ENCODE assay signal across 8 cellular contexts in the genomic region with DNA sequence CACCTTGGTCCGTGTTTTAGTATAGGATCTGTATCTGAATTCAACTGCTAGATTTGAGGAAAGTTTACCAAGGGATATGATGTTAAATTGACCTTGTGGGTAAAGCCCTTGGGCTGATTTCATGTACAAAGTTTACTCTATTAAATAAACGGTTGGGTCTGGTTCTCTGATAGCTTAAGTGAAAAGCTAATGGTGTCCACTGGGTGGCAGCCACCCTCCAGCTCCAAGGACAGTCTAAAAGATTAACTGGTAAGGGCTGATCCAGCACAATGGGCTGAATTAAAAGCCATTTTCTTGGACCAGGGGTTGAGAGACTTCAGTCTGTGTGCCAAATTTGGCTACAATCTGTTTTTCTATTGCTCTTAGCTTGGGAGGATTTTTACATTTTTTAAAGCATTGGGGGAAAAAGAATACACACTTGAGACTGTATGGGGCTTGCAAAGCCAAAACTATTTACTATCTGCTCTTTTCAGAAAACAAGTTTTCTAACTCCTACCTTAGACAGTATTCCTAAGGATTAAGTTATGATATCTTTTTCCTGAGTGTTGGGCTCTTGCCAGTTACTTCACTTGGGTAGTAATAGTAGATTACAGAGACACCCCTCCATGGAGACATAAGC.
A peak's percentile ranks its signal among the peaks of the same experiment; 100 is the strongest.
DNase-seq lines count a peak whose midpoint lies in the region; ATAC-seq and TF ChIP-seq lines count a peak whose summit lies in the region.

No MANE protein-coding gene starts in this region.

- no peaks in the 10 kb centered on the region for H3F3A ChIP-seq in neural progenitor cell (ENCODE audit: low read depth)

- CTCF ChIA-PET in Caco-2 (lab: Charles Lee) (interaction anchor here (0.6 to 1.6 kb wide), 6 partner anchors 16 to 501 kb away, joined by 3 to 24 read pairs (median 6); partner anchors contain the start of gene GPHN), WTC11 (lab: Charles Lee) (interaction anchor here (0.6 to 2.6 kb wide), 21 partner anchors 10 to 711 kb away, joined by 3 to 18 read pairs (median 3); partner anchors contain the start of gene GPHN)

- H3K9me3 ChIP-seq in Caco-2, result no peaks in the 10 kb centered on the region
- H3K9me3 ChIP-seq in neural progenitor cell (ENCODE audit: low read depth), result no peaks in the 10 kb centered on the region

- no peak overlapping the region for H3K9ac ChIP-seq in neural progenitor cell

- POLR2A ChIA-PET in Caco-2 (lab: Charles Lee), result no interaction called here
- POLR2A ChIA-PET in WTC11 (lab: Charles Lee), result no interaction called here

- H3K4me2 ChIP-seq in neural progenitor cell, result no peak overlapping the region

- H3K9me3 Mint-ChIP-seq in Caco-2 (ENCODE audit: unreplicated experiment) (peaks cover 10% of the 10 kb centered on the region), WTC11 (peaks cover 21% of the 10 kb centered on the region), neural progenitor cell (peaks cover 23% of the 10 kb centered on the region)

- ATAC-seq in GM19467 (IDR thresholded peaks at IDR 0.05; ENCODE audit: unreplicated experiment), result peak; percentile 86
- peak; percentile 99 for ATAC-seq in WTC11
- ATAC-seq in GM21390 (IDR thresholded peaks at IDR 0.05; ENCODE audit: unreplicated experiment), result no peak
- no peak for ATAC-seq in HG02840 (IDR thresholded peaks at IDR 0.05; ENCODE audit: low FRiP score, unreplicated experiment)

- H3K27me3 Mint-ChIP-seq in Caco-2 (ENCODE audit: insufficient read depth, unreplicated experiment), result no peaks in the 10 kb centered on the region
- no peaks in the 10 kb centered on the region for H3K27me3 Mint-ChIP-seq in WTC11 (ENCODE audit: low read depth)
- H3K27me3 Mint-ChIP-seq in neural progenitor cell (ENCODE audit: insufficient read depth, low read depth), result no peaks in the 10 kb centered on the region

- H3K79me2 ChIP-seq in neural progenitor cell (ENCODE audit: low read depth), result peaks cover 14% of the 10 kb centered on the region

- H3K36me3 Mint-ChIP-seq in Caco-2 (ENCODE audit: insufficient read depth, unreplicated experiment) (no peaks in the 10 kb centered on the region), WTC11 (peaks cover 17% of the 10 kb centered on the region), neural progenitor cell (peaks cover 11% of the 10 kb centered on the region)

- H3K27ac Mint-ChIP-seq in Caco-2 (ENCODE audit: unreplicated experiment) (no peak overlapping the region), WTC11 (no peak overlapping the region), neural progenitor cell (no peak overlapping the region)

- H3K4me3 ChIP-seq in Caco-2 (ENCODE audit: low read depth, low read length) (no peak overlapping the region), fibroblast of the aortic adventitia (ENCODE audit: low read depth, low read length) (no peak overlapping the region), neural progenitor cell (no peak overlapping the region)

- no peaks in the 10 kb centered on the region for H3K36me3 ChIP-seq in Caco-2 (ENCODE audit: control insufficient read depth, insufficient read depth, low read length)
- no peaks in the 10 kb centered on the region for H3K36me3 ChIP-seq in neural progenitor cell

- no peak overlapping the region for H2AFZ ChIP-seq in neural progenitor cell (replicated peaks)

- DNase-seq in Caco-2 (peak; percentile 55 to 61), NCI-H1105 treated with DMSO at 0.1 percent for 48 hours (lab: John Stamatoyannopoulos, UW) (peak; percentile 62), WTC11 (ENCODE audit: low spot score) (peak; percentile 62), fibroblast of the aortic adventitia (ENCODE audit: low read depth) (peak; percentile 81), neural progenitor cell (ENCODE audit: low spot score) (peak; percentile 79)

- H3K4me1 Mint-ChIP-seq in Caco-2 (ENCODE audit: low read depth, unreplicated experiment) (peaks cover 6% of the 10 kb centered on the region), WTC11 (peaks cover 20% of the 10 kb centered on the region; the same call in 1 of the 2 replicates), neural progenitor cell (peaks cover 3% of the 10 kb centered on the region)

- H3K4me3 Mint-ChIP-seq in Caco-2 (ENCODE audit: unreplicated experiment), result no peak overlapping the region
- no peak overlapping the region for H3K4me3 Mint-ChIP-seq in WTC11
- H3K4me3 Mint-ChIP-seq in neural progenitor cell, result no peak overlapping the region

- H4K20me1 ChIP-seq in neural progenitor cell (ENCODE audit: low read depth), result no peaks in the 10 kb centered on the region

- no peaks in the 10 kb centered on the region for H3K4me1 ChIP-seq in Caco-2
- no peaks in the 10 kb centered on the region for H3K4me1 ChIP-seq in neural progenitor cell

- H3K27me3 ChIP-seq in Caco-2 (replicated peaks; ENCODE audit: control insufficient read depth, insufficient read depth, low read length), result no peaks in the 10 kb centered on the region
- H3K27me3 ChIP-seq in neural progenitor cell, result no peaks in the 10 kb centered on the region

- intact Hi-C loops in Caco-2 (cut with micrococcal nuclease; ENCODE audit: unreplicated experiment), result loop anchor here (1.0 to 5.0 kb wide), 5 partner anchors 38 to 513 kb away; no protein-coding TSS in a partner anchor

- BruUV-seq in Caco-2 (replicated peaks; lab: Mats Ljungman, UMichigan), result no TSS peak

- TF ChIP-seq CTCF in Caco-2 (IDR thresholded peaks at IDR 0.05; ENCODE audit: insufficient read depth in 1 of 2, low read depth in 1 of 2, low read length in 1 of 2, severe bottlenecking in 1 of 2, unreplicated experiment in 1 of 2) (peak in 1 of 2 experiments; percentile 68), WTC11 (IDR thresholded peaks at IDR 0.05) (peak; percentile 39; the same call in 1 of the 2 replicates), fibroblast of the aortic adventitia (IDR thresholded peaks at IDR 0.05; ENCODE audit: insufficient read depth, low read length) (peak; percentile 83), neural progenitor cell (IDR thresholded peaks at IDR 0.05) (peak; percentile 81)

- no peak overlapping the region for H3K27ac ChIP-seq in neural progenitor cell

TF ChIP-seq in WTC11, 78 proteins besides CTCF, POLR2A, EP300 and RAD21:
- no peak for TF ChIP-seq GTF2I (CRISPR knock-in tag; conservative IDR thresholded peaks at IDR 0.05)
- TF ChIP-seq JAZF1 (CRISPR knock-in tag; IDR thresholded peaks at IDR 0.05), result no peak
- no peak for TF ChIP-seq MYBL2 (CRISPR knock-in tag; IDR thresholded peaks at IDR 0.05)
- TF ChIP-seq NR3C1 (CRISPR knock-in tag; conservative IDR thresholded peaks at IDR 0.05; ENCODE audit: low read depth), result no peak
- TF ChIP-seq NR1H2 (CRISPR knock-in tag; IDR thresholded peaks at IDR 0.05), result no peak
- no peak for TF ChIP-seq ZNF121 (CRISPR knock-in tag; IDR thresholded peaks at IDR 0.05)
- TF ChIP-seq, protein P1, sequence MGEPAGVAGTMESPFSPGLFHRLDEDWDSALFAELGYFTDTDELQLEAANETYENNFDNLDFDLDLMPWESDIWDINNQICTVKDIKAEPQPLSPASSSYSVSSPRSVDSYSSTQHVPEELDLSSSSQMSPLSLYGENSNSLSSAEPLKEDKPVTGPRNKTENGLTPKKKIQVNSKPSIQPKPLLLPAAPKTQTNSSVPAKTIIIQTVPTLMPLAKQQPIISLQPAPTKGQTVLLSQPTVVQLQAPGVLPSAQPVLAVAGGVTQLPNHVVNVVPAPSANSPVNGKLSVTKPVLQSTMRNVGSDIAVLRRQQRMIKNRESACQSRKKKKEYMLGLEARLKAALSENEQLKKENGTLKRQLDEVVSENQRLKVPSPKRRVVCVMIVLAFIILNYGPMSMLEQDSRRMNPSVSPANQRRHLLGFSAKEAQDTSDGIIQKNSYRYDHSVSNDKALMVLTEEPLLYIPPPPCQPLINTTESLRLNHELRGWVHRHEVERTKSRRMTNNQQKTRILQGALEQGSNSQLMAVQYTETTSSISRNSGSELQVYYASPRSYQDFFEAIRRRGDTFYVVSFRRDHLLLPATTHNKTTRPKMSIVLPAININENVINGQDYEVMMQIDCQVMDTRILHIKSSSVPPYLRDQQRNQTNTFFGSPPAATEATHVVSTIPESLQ (CRISPR knock-in tag; IDR thresholded peaks at IDR 0.05), result no peak

Comparison
In these comparisons a context has a peak if more than half of its experiments do, and no peak if none do; other contexts are left out.
1. ATAC-seq: peak in GM19467 (single experiment) and WTC11 (single experiment); none in GM21390 (single experiment) and HG02840 (single experiment).
2. Peak in every context shown above with its lines, with median percentiles within 50 percentile points of each other: DNase-seq.